In genomic region chr1:168578531-168579185, GRCh38 we compare ENCODE assay signal across 7 cellular contexts. TPM values are rescaled to one million over a fixed set of nuclear protein-coding genes. Genes with fewer than 3 reads are reported as not detected.
"Had no signal": no experiment of that assay in that cellular context is flagged by ENCODE, and none has a peak within 500 bp of the region (broad histone marks: within the 10 kb centered on the region; RNA-seq: fewer than 3 reads in every experiment).

No MANE protein-coding gene starts in this region.

RNA-seq across cellular contexts. Expression of gene XCL1, which starts 2.3 kb away (rescaled TPM):
- total RNA-seq: activated B cell treated with CpG ODN at 0.5 μM for 24 hours; activated naive CD4-positive, alpha-beta T cell treated with anti-CD3 and anti-CD28 coated beads for 36 hours; astrocyte; body of pancreas; MCF 10A; OCI-LY7 had no signal

RNA-seq across cellular contexts. Expression of gene XCL2, which starts 34.9 kb away (rescaled TPM):
- total RNA-seq: activated B cell treated with CpG ODN at 0.5 μM for 24 hours; activated naive CD4-positive, alpha-beta T cell treated with anti-CD3 and anti-CD28 coated beads for 36 hours; astrocyte; body of pancreas; MCF 10A; OCI-LY7; Right ventricle myocardium superior had no signal
